In genomic region chr4:155999743-156000142, GRCh38 we compare ENCODE assay signal across 11 cellular contexts. TPM values are rescaled to one million over a fixed set of nuclear protein-coding genes. Genes with fewer than 3 reads are reported as not detected.
A peak's percentile ranks its signal among the peaks of the same experiment; 100 is the strongest.
DNase-seq lines count a peak whose midpoint lies in the region; ATAC-seq and TF ChIP-seq lines count a peak whose summit lies in the region.
"Had no signal": no experiment of that assay in that cellular context is flagged by ENCODE, and none has a peak within 500 bp of the region (broad histone marks: within the 10 kb centered on the region; RNA-seq: fewer than 3 reads in every experiment).

No MANE protein-coding gene starts in this region.

- no peaks in the 10 kb centered on the region for H3K9me3 ChIP-seq in heart left ventricle
- H3K9me3 ChIP-seq: vagina had no signal

- intact Hi-C loops in heart left ventricle (cut with DNase I), result no loop called here

- no peaks in the 10 kb centered on the region for H3K36me3 ChIP-seq in heart left ventricle
- H3K36me3 ChIP-seq: vagina had no signal

- DNase-seq in SK-MEL-5 (ENCODE audit: low read depth, low spot score) (peak; percentile 13), heart left ventricle (peak in 4 of 5 donors; percentile 22 to 54 (median 36)), putamen (ENCODE audit: low spot score) (peak; percentile 9), coronary artery (ENCODE audit: low spot score) (no peak), T-helper 9 cell (no peak)
- DNase-seq: cortex of kidney, KG1 had no signal

- no peaks in the 10 kb centered on the region for H3K4me1 ChIP-seq in heart left ventricle
- H3K4me1 ChIP-seq: vagina had no signal

- in situ Hi-C loops in SK-MEL-5 (cut with HindIII; ENCODE audit: low pct_unique_long_range_greater_than_20kb, low sequenced_read_pairs), result no loop called here

- no peaks in the 10 kb centered on the region for H3K27me3 ChIP-seq in heart left ventricle
- H3K27me3 ChIP-seq: vagina had no signal

- no peak overlapping the region for H3K4me3 ChIP-seq in heart left ventricle
- no peak overlapping the region for H3K4me3 ChIP-seq in coronary artery
- H3K4me3 ChIP-seq: vagina had no signal

- peak; percentile 51 for ATAC-seq in GM21786 (IDR thresholded peaks at IDR 0.05; ENCODE audit: unreplicated experiment)
- no peak for ATAC-seq in heart left ventricle
- ATAC-seq in GM18870 (IDR thresholded peaks at IDR 0.05; ENCODE audit: unreplicated experiment), result no peak
- ATAC-seq: Panc1 had no signal

- 13 to 19% (median 16%) methylated on average over 7 of the region's 7 CpGs for WGBS in heart left ventricle, 4 donors

- peak in 3 of 12 donors; percentile 20 to 37 (median 21) for TF ChIP-seq CTCF in heart left ventricle (IDR thresholded peaks at IDR 0.05)
- no peak for TF ChIP-seq CTCF in coronary artery (IDR thresholded peaks at IDR 0.05)

- no peak for TF ChIP-seq POLR2A in heart left ventricle (IDR thresholded peaks at IDR 0.05)

- H3K27ac ChIP-seq in heart left ventricle (no peak overlapping the region), coronary artery (no peak overlapping the region)
- H3K27ac ChIP-seq: vagina had no signal

RNA-seq across cellular contexts. Expression of gene CTSO, which starts 46.1 kb away (rescaled TPM):
- total RNA-seq in SK-MEL-5 (2014; rRNA removed; shearing (Covaris generic)), result 2.0 and 2.4 TPM in 2 replicates
- 2.3 and 2.4 TPM in 2 replicates for polyA plus RNA-seq in SK-MEL-5 (2015; cell fraction: cytosol; rRNA removed)
- polyA plus RNA-seq in SK-MEL-5 (2015; cell fraction: nucleus; rRNA removed), result 0.42 and 1.3 TPM in 2 replicates
- total RNA-seq in heart left ventricle, result 10 to 100 TPM in 4 of 9 donors, 1 to 10 TPM in 5; 3.9 to 26.0 (median 9.6) TPM
- polyA plus RNA-seq in heart left ventricle, result 1 to 10 TPM; 2.6 to 3.6 TPM

Comparison
In these comparisons a context has a peak if more than half of its experiments do, and no peak if none do; other contexts are left out.
1. DNase-seq: peak in SK-MEL-5 (single experiment), heart left ventricle (4 of 5) and putamen (single experiment); none in coronary artery (single experiment) and T-helper 9 cell (single experiment).